Comparison of ENCODE assay signal across 8 cellular contexts in the genomic region with DNA sequence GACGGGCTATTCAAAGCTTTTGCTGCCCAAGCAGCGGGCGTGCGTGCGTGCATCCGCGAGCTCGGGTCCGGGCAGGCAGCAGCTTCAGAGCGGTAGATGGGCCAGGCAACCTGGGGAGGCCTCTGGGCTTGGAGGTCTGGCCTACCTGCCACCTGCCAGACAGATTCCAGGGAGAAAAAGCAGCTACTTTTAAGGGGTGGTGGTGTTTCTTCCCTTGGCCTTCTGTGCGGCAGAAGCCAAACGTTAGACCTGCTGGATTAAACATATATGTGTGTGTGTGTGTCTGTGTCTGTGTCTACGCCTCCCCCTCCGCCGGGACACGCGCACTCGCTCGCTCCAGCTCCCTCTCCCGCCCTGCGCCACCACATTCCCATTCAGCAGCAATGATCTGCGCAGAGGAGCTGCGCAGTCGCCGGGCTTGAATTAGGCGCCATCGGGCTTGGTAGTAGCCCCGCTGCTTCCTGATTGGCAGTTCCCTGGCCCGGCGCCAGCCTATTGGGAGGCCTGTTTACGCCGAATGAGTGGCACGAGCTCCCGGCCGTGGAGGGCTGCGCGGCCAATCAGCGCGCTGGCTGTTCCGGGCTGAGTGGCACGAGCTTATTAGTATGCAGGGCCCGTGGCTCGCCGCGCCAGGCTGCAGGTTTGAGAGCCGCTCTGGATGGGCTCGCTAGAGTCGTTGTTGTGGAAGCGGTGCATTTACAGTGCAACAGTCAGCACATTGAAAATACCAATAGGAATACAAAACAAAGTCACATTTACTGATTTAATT. TPM values are rescaled to one million over a fixed set of nuclear protein-coding genes. Genes with fewer than 3 reads are reported as not detected.
DNase-seq lines count a peak whose midpoint lies in the region; ATAC-seq lines count a peak whose summit lies in the region.

A gene (plus strand): TSS at position 627 of the 769 bp plus-strand sequence. CDS start 4,283 bp downstream, outside the sequence.

- no peak for ATAC-seq in HG02759 (IDR thresholded peaks at IDR 0.05; ENCODE audit: unreplicated experiment)

- peak within 1 kb of the TSS; percentile 5 to 92 (median 65) for H3K27ac Mint-ChIP-seq in immature natural killer cell

- peaks cover 37 to 61% (median 52%) of the 10 kb centered on the region in 3 donors for H3K27me3 Mint-ChIP-seq in immature natural killer cell (ENCODE audit: low read depth in 3 of 3)

- DNase-seq in AG08395 (ENCODE audit: low spot score) (peak; percentile 99), H7 (peak; percentile 99), NCI-H345 treated with DMSO at 0.1 percent for 48 hours (lab: John Stamatoyannopoulos, UW; ENCODE audit: unreplicated experiment) (peak; percentile 99), cerebellar cortex (ENCODE audit: low spot score) (peak; percentile 100), immature natural killer cell (peak; percentile 84 to 86 (median 85))
- peak; percentile 67 for DNase-seq in activated CD4-positive, alpha-beta T cell treated with anti-CD3 and anti-CD28 coated beads for 1 hour

- peaks cover 31 to 34% of the 10 kb centered on the region in 2 donors for H3K4me1 Mint-ChIP-seq in immature natural killer cell

- H3K36me3 Mint-ChIP-seq in immature natural killer cell = no peaks in the 10 kb centered on the region

- peak within 1 kb of the TSS; percentile 75 to 100 (median 96) for H3K27ac ChIP-seq in skin epidermis

- H3K36me3 ChIP-seq in H7 (replicated peaks; ENCODE audit: control insufficient read depth, insufficient read depth, low read length) = no peaks in the 10 kb centered on the region

- H3K4me3 ChIP-seq in H7 (ENCODE audit: insufficient read depth, low read depth, low read length) = peak within 1 kb of the TSS; percentile 64
- H3K4me3 ChIP-seq in skin epidermis = peak within 1 kb of the TSS; percentile 42 to 77 (median 57)

- peaks cover 71% of the 10 kb centered on the region for H3K27me3 ChIP-seq in H7 (ENCODE audit: control insufficient read depth, insufficient read depth, low read length)

- H3K9me3 Mint-ChIP-seq in immature natural killer cell = no peaks in the 10 kb centered on the region

- H3K4me3 Mint-ChIP-seq in immature natural killer cell = peak within 1 kb of the TSS; percentile 77 to 93 (median 82)

RNA-seq across cellular contexts. Expression of the gene that starts here (rescaled TPM):
- 8.7 and 19.7 TPM in 2 replicates for total RNA-seq in H7 (2014; rRNA removed; shearing (Covaris generic))
- under 1 TPM in 1 of 3 donors, not detected in 2; 0.02 TPM for polyA plus RNA-seq in immature natural killer cell

Comparison
In these comparisons a context has a peak if more than half of its experiments do, and no peak if none do; other contexts are left out.
1. Peak in DNase-seq in immature natural killer cell; RNA of the gene not detected or under 1 TPM.